ENCODE assay signal across 8 cellular contexts in the genomic region with DNA sequence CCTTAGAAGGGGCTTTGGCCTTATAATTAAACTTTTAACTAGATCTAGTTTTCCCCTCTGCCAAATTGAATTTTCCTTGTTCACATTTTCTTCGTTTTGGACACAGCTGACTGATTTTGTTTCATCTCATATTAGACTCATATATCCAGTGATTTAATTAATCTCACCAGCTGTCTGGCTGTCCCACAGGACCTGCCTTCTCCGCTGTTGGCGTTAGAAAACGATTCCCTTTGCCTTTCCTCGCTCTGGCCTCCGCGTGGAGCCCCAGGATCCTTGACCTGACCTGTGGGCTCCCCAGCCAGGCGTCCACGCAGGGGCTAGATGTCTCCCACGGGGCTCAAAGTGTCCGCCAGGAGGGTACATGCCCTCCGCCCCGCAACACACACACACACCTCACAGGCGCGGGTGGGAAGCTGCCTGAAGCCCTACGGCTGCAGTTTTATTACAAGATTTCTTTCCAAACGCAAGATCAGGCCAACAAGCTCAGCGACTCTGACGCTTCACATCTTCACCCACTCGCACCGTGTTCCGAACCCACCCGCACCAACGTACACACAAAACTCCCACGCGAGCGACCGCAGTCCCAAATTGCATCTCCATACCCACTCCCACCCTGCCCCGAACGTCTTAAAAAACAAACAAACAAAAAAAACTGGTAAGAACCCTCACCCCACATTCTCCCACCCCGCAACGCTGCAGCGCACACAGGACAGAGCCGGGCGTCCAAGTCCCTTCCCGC. TPM values are rescaled to one million over a fixed set of nuclear protein-coding genes. Genes with fewer than 3 reads are reported as not detected.
DNase-seq lines count a peak whose midpoint lies in the region; ATAC-seq and TF ChIP-seq lines count a peak whose summit lies in the region.

No MANE protein-coding gene starts in this region.

- H3K4me3 ChIP-seq in heart right ventricle (peak overlapping the region; percentile 49 to 66 (median 59)), ascending aorta (peak overlapping the region; percentile 72 to 91), muscle layer of duodenum (ENCODE audit: low read depth in 1 of 2, low read length in 2 of 2) (peak overlapping the region; percentile 21 to 63), vagina (peak overlapping the region; percentile 51 to 59)

- H3K4me1 ChIP-seq in heart right ventricle (peaks cover 5 to 30% (median 19%) of the 10 kb centered on the region in 9 donors), ascending aorta (peaks cover 11 to 13% of the 10 kb centered on the region in 2 donors), muscle layer of duodenum (ENCODE audit: control insufficient read depth in 1 of 2, insufficient read depth in 2 of 2, low read length in 2 of 2) (peaks cover 0 to 23% of the 10 kb centered on the region in 2 donors), vagina (peaks cover 26% of the 10 kb centered on the region)

- H3K36me3 ChIP-seq in heart right ventricle (no peaks in the 10 kb centered on the region), ascending aorta (no peaks in the 10 kb centered on the region), muscle layer of duodenum (ENCODE audit: control insufficient read depth in 1 of 2, insufficient read depth in 2 of 2, low read length in 2 of 2) (no peaks in the 10 kb centered on the region), vagina (no peaks in the 10 kb centered on the region)

- in situ Hi-C loops in ACHN (cut with HindIII; ENCODE audit: low pct_ligation_motif_present, low pct_unique_long_range_greater_than_20kb, low sequenced_read_pairs) = no loop called here

- DNase-seq in heart right ventricle (no peak), left cardiac atrium (no peak), ascending aorta (ENCODE audit: low spot score in 2 of 2) (no peak), vagina (ENCODE audit: extremely low spot score in 2 of 2) (no peak), NCI-H1930 (lab: John Stamatoyannopoulos, UW) (no peak), ACHN (no peak), midbrain (lab: John Stamatoyannopoulos, UW) (no peak)

- WGBS in heart right ventricle, 2 donors = 11 to 13% methylated on average over 36 of the region's 36 CpGs

- TF ChIP-seq CTCF in heart right ventricle (IDR thresholded peaks at IDR 0.05) (peak in 1 of 9 donors; percentile 4), ascending aorta (IDR thresholded peaks at IDR 0.05) (no peak), vagina (IDR thresholded peaks at IDR 0.05) (no peak)

- ATAC-seq in heart right ventricle (no peak), left cardiac atrium (no peak)

- H3K9me3 ChIP-seq in heart right ventricle (no peaks in the 10 kb centered on the region), ascending aorta (no peaks in the 10 kb centered on the region), muscle layer of duodenum (ENCODE audit: control insufficient read depth in 1 of 2, low read length in 2 of 2) (no peaks in the 10 kb centered on the region), vagina (no peaks in the 10 kb centered on the region)

- no peak overlapping the region for H3K27ac ChIP-seq in heart right ventricle
- no peak overlapping the region for H3K27ac ChIP-seq in ascending aorta
- H3K27ac ChIP-seq in muscle layer of duodenum (ENCODE audit: low read length) = no peak overlapping the region
- no peak overlapping the region for H3K27ac ChIP-seq in vagina

- intact Hi-C loops in heart right ventricle (cut with DNase I) = no loop called here
- intact Hi-C loops in left cardiac atrium (cut with DNase I) = no loop called here
- intact Hi-C loops in ascending aorta (cut with DNase I) = no loop called here
- intact Hi-C loops in vagina (cut with DNase I) = no loop called here

- H3K27me3 ChIP-seq in heart right ventricle = peaks cover 0 to 51% (median 31%) of the 10 kb centered on the region in 7 donors
- H3K27me3 ChIP-seq in ascending aorta = no peaks in the 10 kb centered on the region
- H3K27me3 ChIP-seq in muscle layer of duodenum (ENCODE audit: low read depth, low read length) = peaks cover 23% of the 10 kb centered on the region
- no peaks in the 10 kb centered on the region for H3K27me3 ChIP-seq in vagina

- no peak for TF ChIP-seq POLR2A in vagina (IDR thresholded peaks at IDR 0.05)

RNA-seq across cellular contexts. Expression of gene RPRML, which starts 1.1 kb away (rescaled TPM):
- total RNA-seq in heart right ventricle (under 1 TPM in 1 of 10 donors, not detected in 9; 0.37 TPM), left cardiac atrium (not detected), ascending aorta (not detected), vagina (2.0 TPM)
- polyA plus RNA-seq in heart right ventricle = under 1 TPM in 1 of 2 donors, not detected in 1; 0.38 TPM

RNA-seq across cellular contexts. Expression of gene GOSR2, which starts 55.0 kb away (rescaled TPM):
- 10 to 100 TPM; 33.3 to 47.3 (median 40.0) TPM for total RNA-seq in heart right ventricle
- 10 to 100 TPM; 20.3 to 44.4 TPM for polyA plus RNA-seq in heart right ventricle
- total RNA-seq in left cardiac atrium = 10 to 100 TPM; 44.4 to 60.4 TPM
- 36.4 TPM for total RNA-seq in ascending aorta
- total RNA-seq in vagina = 48.1 TPM
